10 cellular contexts compared by ENCODE assay signal in the genomic region with DNA sequence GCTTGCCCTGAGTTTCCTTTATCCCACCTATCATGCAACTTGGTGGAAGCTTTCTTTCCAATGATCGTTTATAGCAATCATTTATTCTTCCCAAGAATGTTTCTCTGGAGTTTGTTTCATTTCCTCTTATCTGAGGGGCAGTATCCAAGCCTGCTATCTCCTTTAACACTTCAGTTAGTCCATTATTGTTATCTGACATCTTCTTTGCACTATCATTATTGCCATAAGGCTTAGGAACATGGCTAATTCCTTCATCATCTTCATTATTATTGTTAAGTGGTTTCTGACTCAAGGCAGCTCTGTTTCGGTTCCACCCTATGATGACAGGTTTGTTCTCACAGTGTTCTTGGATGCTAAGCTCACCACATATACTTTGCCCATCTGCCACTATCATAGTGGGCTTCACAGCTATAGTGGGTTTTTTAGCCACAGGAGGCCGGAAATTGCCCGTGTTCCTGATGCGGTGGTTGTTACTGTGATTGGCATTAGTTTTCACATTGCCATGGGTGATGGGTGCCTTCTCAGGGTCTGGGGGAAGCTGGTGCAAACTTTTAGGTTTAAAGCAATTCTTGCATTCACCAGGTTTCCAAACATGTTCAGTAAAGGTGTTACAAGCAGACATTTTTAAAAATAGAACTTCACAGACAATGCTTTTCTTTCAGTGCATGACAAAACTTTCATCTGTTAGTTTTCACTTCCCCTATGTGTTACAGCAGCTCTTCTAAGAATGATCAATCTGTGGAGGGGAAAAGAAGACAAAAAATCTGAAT.
DNase-seq lines count a peak whose midpoint lies in the region; ATAC-seq and TF ChIP-seq lines count a peak whose summit lies in the region.
"Had no signal": no experiment of that assay in that cellular context is flagged by ENCODE, and none has a peak within 500 bp of the region (broad histone marks: within the 10 kb centered on the region; RNA-seq: fewer than 3 reads in every experiment).

No MANE protein-coding gene starts in this region.

- H3K27me3 ChIP-seq in left lung = no peaks in the 10 kb centered on the region

- CTCF ChIA-PET in T-cell (lab: Charles Lee) = interaction anchor here in 1 of 2 donors (0.6 to 1.2 kb wide), 4 partner anchors 20 to 362 kb away, joined by 3 to 5 read pairs (median 4); no protein-coding TSS in a partner anchor

- peaks cover 0 to 29% of the 10 kb centered on the region in 2 donors for H3K4me1 ChIP-seq in left lung

- no peaks in the 10 kb centered on the region for H3K9me3 Mint-ChIP-seq in T-cell
- H3K9me3 Mint-ChIP-seq in stimulated activated naive CD8-positive, alpha-beta T cell treated with anti-CD3 and anti-CD28 coated beads, Interleukin-15, amount 100 ng/mL, for 72 hours = no peaks in the 10 kb centered on the region

- no peak overlapping the region for H3K4me3 ChIP-seq in left lung

- H3K27ac ChIP-seq in left lung = no peak overlapping the region

- peak; percentile 47 for ATAC-seq in HG02938 (IDR thresholded peaks at IDR 0.05; ENCODE audit: unreplicated experiment)
- peak in 2 of 4 experiments; percentile 48 to 55 for ATAC-seq in T-cell (replicated peaks in 1 of 4)
- peak; percentile 83 for ATAC-seq in stimulated activated naive CD8-positive, alpha-beta T cell treated with anti-CD3 and anti-CD28 coated beads, Interleukin-15, amount 100 ng/mL, for 72 hours
- ATAC-seq in left lung = no peak

- H3K4me1 Mint-ChIP-seq in T-cell = peaks cover 47 to 56% (median 47%) of the 10 kb centered on the region in 3 donors
- H3K4me1 Mint-ChIP-seq in stimulated activated naive CD8-positive, alpha-beta T cell treated with anti-CD3 and anti-CD28 coated beads, Interleukin-15, amount 100 ng/mL, for 72 hours = peaks cover 54% of the 10 kb centered on the region

- H3K27me3 Mint-ChIP-seq in T-cell = no peaks in the 10 kb centered on the region
- H3K27me3 Mint-ChIP-seq in stimulated activated naive CD8-positive, alpha-beta T cell treated with anti-CD3 and anti-CD28 coated beads, Interleukin-15, amount 100 ng/mL, for 72 hours = no peaks in the 10 kb centered on the region

- peaks cover 2% of the 10 kb centered on the region for H3K36me3 Mint-ChIP-seq in T-cell

- no peak for TF ChIP-seq CTCF in left lung (IDR thresholded peaks at IDR 0.05)

- H3K9me3 ChIP-seq in left lung = no peaks in the 10 kb centered on the region

- DNase-seq in activated CD8-positive, alpha-beta memory T cell treated with anti-CD3 and anti-CD28 coated beads for 24 hours = peak; percentile 62
- no peak for DNase-seq in activated CD8-positive, alpha-beta memory T cell treated with anti-CD3 and anti-CD28 coated beads, Interleukin-2, amount 50 U/mL, for 4 hours
- DNase-seq in T-cell (peak in 20 of 34 experiments; percentile 2 to 61 (median 30)), HuH-7 (ENCODE audit: low spot score) (no peak), AG08395 (ENCODE audit: low spot score) (no peak), left lung (no peak)
- peak; percentile 16 to 48 for DNase-seq in stimulated activated naive CD8-positive, alpha-beta T cell treated with anti-CD3 and anti-CD28 coated beads, Interleukin-15, amount 100 ng/mL, for 72 hours
- DNase-seq: occipital lobe; stimulated activated naive CD4-positive, alpha-beta T cell treated with Interleukin-2 at 50 U/mL for 16 hours had no signal

- H3K36me3 ChIP-seq in left lung = peaks cover 0 to 10% of the 10 kb centered on the region in 2 donors

- intact Hi-C loops in left lung (cut with DNase I) = loop anchor here in 1 of 2 donors (10.0 kb wide), 1 partner anchor 353 kb away; no protein-coding TSS in a partner anchor

- POLR2A ChIA-PET in T-cell (lab: Charles Lee) = no interaction called here

- peak overlapping the region; percentile 20 to 30 for H3K27ac Mint-ChIP-seq in T-cell
- peak overlapping the region; percentile 31 to 81 for H3K27ac Mint-ChIP-seq in stimulated activated naive CD8-positive, alpha-beta T cell treated with anti-CD3 and anti-CD28 coated beads, Interleukin-15, amount 100 ng/mL, for 72 hours

- peak overlapping the region in 2 of 3 donors; percentile 0 to 35 for H3K4me3 Mint-ChIP-seq in T-cell
- H3K4me3 Mint-ChIP-seq in stimulated activated naive CD8-positive, alpha-beta T cell treated with anti-CD3 and anti-CD28 coated beads, Interleukin-15, amount 100 ng/mL, for 72 hours = peak overlapping the region; percentile 9 to 50

Comparison
In these comparisons a context has a peak if more than half of its experiments do, and no peak if none do; other contexts are left out.
1. DNase-seq: peak in activated CD8-positive, alpha-beta memory T cell treated with anti-CD3 and anti-CD28 coated beads for 24 hours (single experiment), T-cell (20 of 34) and stimulated activated naive CD8-positive, alpha-beta T cell treated with anti-CD3 and anti-CD28 coated beads, Interleukin-15, amount 100 ng/mL, for 72 hours (2 of 2); none in activated CD8-positive, alpha-beta memory T cell treated with anti-CD3 and anti-CD28 coated beads, Interleukin-2, amount 50 U/mL, for 4 hours (single experiment), HuH-7 (single experiment), AG08395 (single experiment) and left lung (0 of 2).